Comparison of ENCODE assay signal across 8 cellular contexts in the genomic region with DNA sequence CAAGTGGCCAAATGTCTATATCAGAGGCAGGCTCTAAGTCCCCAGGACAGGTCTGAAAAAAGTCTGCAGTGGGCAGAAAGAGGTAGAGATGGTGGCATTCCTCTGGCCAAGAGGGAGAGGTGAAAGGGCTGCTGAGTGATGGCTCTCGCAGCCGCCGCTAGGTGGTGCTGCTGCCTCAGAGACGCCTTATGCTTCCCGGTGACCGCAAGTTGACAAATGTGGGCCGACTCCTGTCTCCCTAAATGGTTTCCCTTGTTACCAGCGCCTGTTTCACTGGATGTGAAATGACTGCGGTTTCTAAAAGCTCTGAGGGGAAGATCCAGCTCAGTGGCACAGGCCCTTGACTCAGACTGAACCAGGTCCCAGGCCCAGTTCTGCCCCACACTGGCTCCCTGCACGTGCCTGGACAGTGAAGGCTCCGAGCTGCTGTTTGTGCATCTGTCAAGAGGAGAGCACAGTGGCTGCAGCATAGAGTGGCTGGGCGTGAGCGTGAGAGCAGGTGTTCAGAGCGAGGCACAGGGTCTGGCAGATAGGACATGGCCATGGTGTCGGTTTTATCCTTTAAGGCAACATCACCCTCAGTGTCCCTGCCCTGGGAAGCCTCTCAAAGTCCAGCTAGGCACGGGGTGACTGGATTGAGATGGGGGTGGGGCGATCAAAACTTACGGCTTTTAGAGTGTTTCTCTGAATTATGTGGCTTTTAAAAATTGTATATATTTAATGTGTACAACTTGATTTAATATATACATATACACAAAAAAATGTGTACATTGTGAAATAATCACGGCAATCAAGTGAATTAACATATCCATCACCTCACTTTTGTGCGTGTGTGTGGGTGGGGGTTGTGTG. TPM values are rescaled to one million over a fixed set of nuclear protein-coding genes. Genes with fewer than 3 reads are reported as not detected.
A peak's percentile ranks its signal among the peaks of the same experiment; 100 is the strongest.
DNase-seq lines count a peak whose midpoint lies in the region; ATAC-seq and TF ChIP-seq lines count a peak whose summit lies in the region.

No MANE protein-coding gene starts in this region.

- H3K4me3 Mint-ChIP-seq in activated T-helper 2 cell treated with anti-CD3 and anti-CD28 coated beads, Interferon-gamma antibody, Interleukin-2, Interleukin-4, amounts not matched to agents 10 μg/mL and 5 μg/mL and 100 μg/mL, durations not matched to agents 14 hours and 24 hours and 36 hours (ENCODE audit: low read depth) = peak overlapping the region; percentile 51

- peak; percentile 96 for TF ChIP-seq CTCF in C4-2B (conservative IDR thresholded peaks at IDR 0.05)
- peak; percentile 95 for TF ChIP-seq CTCF in RWPE1 (conservative IDR thresholded peaks at IDR 0.05; ENCODE audit: low read depth)
- TF ChIP-seq CTCF in fibroblast of pulmonary artery (IDR thresholded peaks at IDR 0.05; ENCODE audit: low read length, missing control alignments) = peak; percentile 92
- TF ChIP-seq CTCF in neutrophil (IDR thresholded peaks at IDR 0.05) = peak; percentile 89

- H3K4me1 ChIP-seq in neutrophil (ENCODE audit: control insufficient read depth in 1 of 2, insufficient read depth in 1 of 2, low read depth in 1 of 2, low read length in 1 of 2) = peaks cover 10% of the 10 kb centered on the region in 2 experiments

- H3K27ac ChIP-seq in C4-2B (no peak overlapping the region), RWPE1 (peak overlapping the region; percentile 24; the same call in 1 of the 2 replicates), neutrophil (no peak overlapping the region)

- H3K9me3 Mint-ChIP-seq in activated T-helper 2 cell treated with anti-CD3 and anti-CD28 coated beads, Interferon-gamma antibody, Interleukin-2, Interleukin-4, amounts not matched to agents 10 μg/mL and 5 μg/mL and 100 μg/mL, durations not matched to agents 14 hours and 24 hours and 36 hours = peaks cover 8% of the 10 kb centered on the region

- POLR2A ChIA-PET in RWPE1 (lab: Yijun Ruan, JAX; ENCODE audit: low non-redundant PET) = no interaction called here

- ATAC-seq in GM19467 (IDR thresholded peaks at IDR 0.05; ENCODE audit: unreplicated experiment) = peak; percentile 41

- H3K4me3 ChIP-seq in fibroblast of pulmonary artery (replicated peaks; ENCODE audit: low read depth, low read length) (no peak overlapping the region), neutrophil (ENCODE audit: low read depth in 1 of 2, low read length in 1 of 2) (no peak overlapping the region)

- H3K36me3 Mint-ChIP-seq in activated T-helper 2 cell treated with anti-CD3 and anti-CD28 coated beads, Interferon-gamma antibody, Interleukin-2, Interleukin-4, amounts not matched to agents 10 μg/mL and 5 μg/mL and 100 μg/mL, durations not matched to agents 14 hours and 24 hours and 36 hours (ENCODE audit: low read depth) = peaks cover 62% of the 10 kb centered on the region

- peak overlapping the region; percentile 94 for H3K27ac Mint-ChIP-seq in activated T-helper 2 cell treated with anti-CD3 and anti-CD28 coated beads, Interferon-gamma antibody, Interleukin-2, Interleukin-4, amounts not matched to agents 10 μg/mL and 5 μg/mL and 100 μg/mL, durations not matched to agents 14 hours and 24 hours and 36 hours

- H3K36me3 ChIP-seq in neutrophil = peaks cover 52% of the 10 kb centered on the region

- intact Hi-C loops in activated T-helper 2 cell treated with anti-CD3 and anti-CD28 coated beads, Interferon-gamma antibody, Interleukin-2, Interleukin-4, amounts not matched to agents 10 μg/mL and 5 μg/mL and 100 μg/mL, durations not matched to agents 14 hours and 24 hours and 36 hours (cut with micrococcal nuclease) = loop anchor here (1.0 to 10.0 kb wide), 14 partner anchors 10 to 818 kb away; no protein-coding TSS in a partner anchor

- H3K27me3 Mint-ChIP-seq in activated T-helper 2 cell treated with anti-CD3 and anti-CD28 coated beads, Interferon-gamma antibody, Interleukin-2, Interleukin-4, amounts not matched to agents 10 μg/mL and 5 μg/mL and 100 μg/mL, durations not matched to agents 14 hours and 24 hours and 36 hours (ENCODE audit: low read depth) = no peaks in the 10 kb centered on the region

- H3K4me1 Mint-ChIP-seq in activated T-helper 2 cell treated with anti-CD3 and anti-CD28 coated beads, Interferon-gamma antibody, Interleukin-2, Interleukin-4, amounts not matched to agents 10 μg/mL and 5 μg/mL and 100 μg/mL, durations not matched to agents 14 hours and 24 hours and 36 hours (ENCODE audit: low read depth) = peaks cover 67% of the 10 kb centered on the region

- no peaks in the 10 kb centered on the region for H3K9me3 ChIP-seq in neutrophil

- H3K27me3 ChIP-seq in neutrophil = no peaks in the 10 kb centered on the region

- CTCF ChIA-PET in RWPE1 (lab: Yijun Ruan, JAX) = interaction anchor here (0.5 to 2.2 kb wide), 27 partner anchors 10 to 1837 kb away, joined by 3 to 12 read pairs (median 3); partner anchors contain the start of genes CLEC16A, PRM3, SOCS1 and TXNDC11

- peak; percentile 40 to 64 for DNase-seq in Kasumi-1 (lab: John Stamatoyannopoulos, UW)
- DNase-seq in RWPE1 (ENCODE audit: low spot score) = peak; percentile 72
- peak; percentile 77 for DNase-seq in activated T-helper 2 cell treated with anti-CD3 and anti-CD28 coated beads, Interferon-gamma antibody, Interleukin-2, Interleukin-4, amounts not matched to agents 10 μg/mL and 5 μg/mL and 100 μg/mL, durations not matched to agents 14 hours and 24 hours and 36 hours (ENCODE audit: low spot score)
- peak; percentile 85 for DNase-seq in fibroblast of pulmonary artery (ENCODE audit: low read depth)
- DNase-seq in superior temporal gyrus (ENCODE audit: extremely low spot score) = peak; percentile 90

RNA-seq across cellular contexts. Expression of gene CLEC16A, which starts 19.9 kb away (rescaled TPM):
- total RNA-seq in activated T-helper 2 cell treated with anti-CD3 and anti-CD28 coated beads, Interferon-gamma antibody, Interleukin-2, Interleukin-4, amounts not matched to agents 10 μg/mL and 5 μg/mL and 100 μg/mL, durations not matched to agents 14 hours and 24 hours and 36 hours = 44.8 and 48.7 TPM in 2 replicates

RNA-seq across cellular contexts. Expression of gene DEXI, which starts 22.0 kb away (rescaled TPM):
- total RNA-seq in activated T-helper 2 cell treated with anti-CD3 and anti-CD28 coated beads, Interferon-gamma antibody, Interleukin-2, Interleukin-4, amounts not matched to agents 10 μg/mL and 5 μg/mL and 100 μg/mL, durations not matched to agents 14 hours and 24 hours and 36 hours = 38.5 and 38.7 TPM in 2 replicates
